Comparison of ENCODE assay signal across 9 cellular contexts in genomic region chr2:168002021-168002553, GRCh38.
DNase-seq lines count a peak whose midpoint lies in the region; ATAC-seq, FAIRE-seq and TF ChIP-seq lines count a peak whose summit lies in the region.
"Had no signal": no experiment of that assay in that cellular context is flagged by ENCODE, and none has a peak within 500 bp of the region (broad histone marks: within the 10 kb centered on the region; RNA-seq: fewer than 3 reads in every experiment).

No MANE protein-coding gene starts in this region.

- H3K9me3 ChIP-seq in kidney (ENCODE audit: control insufficient read depth in 1 of 2, low read length in 2 of 2) = no peaks in the 10 kb centered on the region

- no peak overlapping the region for H3K27ac ChIP-seq in kidney (ENCODE audit: low read depth in 2 of 2, low read length in 2 of 2)

- no peaks in the 10 kb centered on the region for H3K9me3 Mint-ChIP-seq in HFFc6

- ATAC-seq in SK-N-SH treated with all-trans-retinoic acid at 6 μM for 48 hours (peak; percentile 72), HG03135 (IDR thresholded peaks at IDR 0.05; ENCODE audit: unreplicated experiment) (no peak)
- ATAC-seq: Panc1 had no signal

- peak overlapping the region; percentile 30; the same call in 1 of the 2 replicates for H3K27ac Mint-ChIP-seq in HFFc6

- H3K4me3 Mint-ChIP-seq in HFFc6 = no peak overlapping the region

- FAIRE-seq in kidney (lab: Jason Lieb, UNC) = no peak

- H3K4me3 ChIP-seq in GM12865 (ENCODE audit: low read depth, low read length) (no peak overlapping the region), kidney (ENCODE audit: low read length in 2 of 2) (no peak overlapping the region)

- intact Hi-C loops in kidney (cut with DNase I) = no loop called here

- TF ChIP-seq CTCF in GM12865 (IDR thresholded peaks at IDR 0.05; ENCODE audit: insufficient read depth, low read depth, low read length, missing control alignments) = no peak
- no peak for TF ChIP-seq CTCF in HFFc6 (IDR thresholded peaks at IDR 0.05)
- TF ChIP-seq CTCF in kidney (IDR thresholded peaks at IDR 0.05; ENCODE audit: borderline replicate concordance, extremely low read depth, insufficient read depth) = no peak

- no peaks in the 10 kb centered on the region for H3K27me3 Mint-ChIP-seq in HFFc6 (ENCODE audit: insufficient read depth)

- H3K36me3 Mint-ChIP-seq in HFFc6 (ENCODE audit: low read depth) = peaks cover 13% of the 10 kb centered on the region

- DNase-seq in GM12865 (ENCODE audit: low read depth) = peak; percentile 3
- DNase-seq in HFFc6 = peak; percentile 20
- DNase-seq in iris pigment epithelial cell (ENCODE audit: low read depth) = peak; percentile 69
- no peak for DNase-seq in kidney
- DNase-seq in NCI-H2029 treated with DMSO at 0.1 percent for 48 hours (lab: John Stamatoyannopoulos, UW) = no peak
- no peak for DNase-seq in central memory CD4-positive, alpha-beta T cell

- peaks cover 12% of the 10 kb centered on the region for H3K4me1 Mint-ChIP-seq in HFFc6 (ENCODE audit: low read depth)

- no peak overlapping the region for H3K9ac ChIP-seq in kidney (ENCODE audit: low read length in 2 of 2)

- H3K4me1 ChIP-seq in kidney (ENCODE audit: control insufficient read depth in 1 of 2, insufficient read depth in 1 of 2, low read depth in 1 of 2, low read length in 2 of 2) = no peaks in the 10 kb centered on the region

- H3K36me3 ChIP-seq in kidney (ENCODE audit: control insufficient read depth in 1 of 2, insufficient read depth in 2 of 2, low read length in 2 of 2) = no peaks in the 10 kb centered on the region

TF ChIP-seq in SK-N-SH treated with all-trans-retinoic acid at 6 μM for 48 hours, 23 proteins besides CTCF, POLR2A, EP300 and RAD21:
- TF ChIP-seq ISL1 (CRISPR knock-in tag; IDR thresholded peaks at IDR 0.05) (peak; percentile 26; the same call in 1 of the 2 replicates), CREB5 (CRISPR knock-in tag; IDR thresholded peaks at IDR 0.05; ENCODE audit: low read depth) (no peak)

Comparison
In these comparisons a context has a peak if more than half of its experiments do, and no peak if none do; other contexts are left out.
1. DNase-seq: peak in GM12865 (single experiment), HFFc6 (single experiment) and iris pigment epithelial cell (single experiment); none in kidney (single experiment), NCI-H2029 treated with DMSO at 0.1 percent for 48 hours (single experiment) and central memory CD4-positive, alpha-beta T cell (single experiment).